5 cellular contexts compared by ENCODE assay signal in the genomic region with DNA sequence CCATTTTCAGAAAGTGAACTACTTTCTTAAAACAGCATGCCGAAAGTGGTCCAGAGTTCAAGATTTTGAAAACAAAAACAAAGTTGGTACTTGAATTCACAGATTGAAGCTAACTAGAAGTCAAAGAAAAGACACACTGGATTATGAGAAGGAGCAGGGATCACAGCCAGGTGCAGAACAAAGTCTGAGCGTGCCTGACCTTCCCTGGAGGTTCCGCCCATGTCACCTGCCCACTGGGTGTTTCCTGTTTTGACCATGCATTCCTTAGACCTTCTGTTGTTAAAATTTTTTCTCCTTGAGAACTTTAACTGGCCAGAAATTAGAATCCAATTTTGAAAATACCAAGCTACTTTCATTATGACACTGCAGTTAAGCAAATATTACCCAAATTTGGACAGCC. TPM values are rescaled to one million over a fixed set of nuclear protein-coding genes. Genes with fewer than 3 reads are reported as not detected.
"Had no signal": no experiment of that assay in that cellular context is flagged by ENCODE, and none has a peak within 500 bp of the region (broad histone marks: within the 10 kb centered on the region; RNA-seq: fewer than 3 reads in every experiment).

No MANE protein-coding gene starts in this region.

RNA-seq across cellular contexts. Expression of a gene that starts 34.2 kb away (rescaled TPM):
- total RNA-seq: HepG2, HT1080, K562 had no signal
- polyA plus RNA-seq: HepG2, IgD-negative memory B cell, K562 had no signal

RNA-seq across cellular contexts. Expression of a gene that starts 56.5 kb away (rescaled TPM):
- total RNA-seq: HepG2, HT1080, K562 had no signal
- polyA plus RNA-seq: HepG2, IgD-negative memory B cell, IMR-90, K562 had no signal
